Comparison of ENCODE assay signal across 28 cellular contexts in genomic region chr22:48722661-48723060, GRCh38.
"Had no signal": no experiment of that assay in that cellular context is flagged by ENCODE, and none has a peak within 500 bp of the region (broad histone marks: within the 10 kb centered on the region; RNA-seq: fewer than 3 reads in every experiment).

No MANE protein-coding gene starts in this region.

- H3K27ac Mint-ChIP-seq: activated B cell treated with CpG ODN at 0.5 μM for 24 hours; activated CD4-positive, alpha-beta memory T cell treated with anti-CD3 and anti-CD28 coated beads, Interleukin-2, amount 10 ng/mL, durations not matched to agents 7 days and 5 days; activated CD8-positive, alpha-beta memory T cell treated with anti-CD3 and anti-CD28 coated beads, Interleukin-2, amount 10 ng/mL, durations not matched to agents 7 days and 5 days; activated naive CD4-positive, alpha-beta T cell treated with anti-CD3 and anti-CD28 coated beads, Interleukin-2, amount 10 ng/mL, durations not matched to agents 7 days and 5 days; activated naive CD8-positive, alpha-beta T cell; activated naive CD8-positive, alpha-beta T cell treated with anti-CD3 and anti-CD28 coated beads, Interleukin-2, amount 50 U/mL, for 24 hours had no signal

- H3K4me3 ChIP-seq: K562 had no signal

- H3K4me3 Mint-ChIP-seq: activated B cell treated with CpG ODN at 0.5 μM for 24 hours; activated CD4-positive, alpha-beta memory T cell treated with anti-CD3 and anti-CD28 coated beads, Interleukin-2, amount 10 ng/mL, durations not matched to agents 7 days and 5 days; activated CD8-positive, alpha-beta memory T cell treated with anti-CD3 and anti-CD28 coated beads, Interleukin-2, amount 10 ng/mL, durations not matched to agents 7 days and 5 days; activated naive CD4-positive, alpha-beta T cell treated with anti-CD3 and anti-CD28 coated beads, Interleukin-2, amount 10 ng/mL, durations not matched to agents 7 days and 5 days; activated naive CD8-positive, alpha-beta T cell; activated naive CD8-positive, alpha-beta T cell treated with anti-CD3 and anti-CD28 coated beads, Interleukin-2, amount 50 U/mL, for 24 hours had no signal

- H3K27me3 ChIP-seq: brain microvascular endothelial cell had no signal

- FAIRE-seq: K562 had no signal

- H3K27ac ChIP-seq: brain microvascular endothelial cell, VCaP had no signal

- H3K36me3 ChIP-seq: brain microvascular endothelial cell had no signal

- ATAC-seq: activated CD8-positive, alpha-beta memory T cell treated with anti-CD3 and anti-CD28 coated beads, Interleukin-2, amount 10 ng/mL, durations not matched to agents 7 days and 5 days; activated naive CD8-positive, alpha-beta T cell treated with anti-CD3 and anti-CD28 coated beads, Interleukin-2, amount 50 U/mL, for 24 hours; K562; Panc1 had no signal

- H3K4me1 Mint-ChIP-seq: activated B cell treated with CpG ODN at 0.5 μM for 24 hours; activated CD4-positive, alpha-beta memory T cell treated with anti-CD3 and anti-CD28 coated beads, Interleukin-2, amount 10 ng/mL, durations not matched to agents 7 days and 5 days; activated naive CD4-positive, alpha-beta T cell treated with anti-CD3 and anti-CD28 coated beads, Interleukin-2, amount 10 ng/mL, durations not matched to agents 7 days and 5 days; activated naive CD8-positive, alpha-beta T cell treated with anti-CD3 and anti-CD28 coated beads, Interleukin-2, amount 50 U/mL, for 24 hours had no signal

- H3K9me3 Mint-ChIP-seq: activated CD4-positive, alpha-beta memory T cell treated with anti-CD3 and anti-CD28 coated beads, Interleukin-2, amount 10 ng/mL, durations not matched to agents 7 days and 5 days; activated naive CD4-positive, alpha-beta T cell treated with anti-CD3 and anti-CD28 coated beads, Interleukin-2, amount 10 ng/mL, durations not matched to agents 7 days and 5 days had no signal

- H3K36me3 Mint-ChIP-seq: activated CD8-positive, alpha-beta memory T cell treated with anti-CD3 and anti-CD28 coated beads, Interleukin-2, amount 10 ng/mL, durations not matched to agents 7 days and 5 days; activated naive CD4-positive, alpha-beta T cell treated with anti-CD3 and anti-CD28 coated beads, Interleukin-2, amount 10 ng/mL, durations not matched to agents 7 days and 5 days had no signal

- DNase-seq: activated B cell treated with CpG ODN at 0.5 μM for 24 hours; activated CD4-positive, alpha-beta memory T cell treated with anti-CD3 and anti-CD28 coated beads, Interleukin-2, amount 10 ng/mL, durations not matched to agents 7 days and 5 days; activated CD4-positive, alpha-beta T cell treated with anti-CD3 and anti-CD28 coated beads for 4 hours; activated CD4-positive, CD25-positive, alpha-beta regulatory T cell treated with anti-CD3 and anti-CD28 coated beads, Interleukin-2, amount 50 U/mL, for 72 hours; activated CD8-positive, alpha-beta memory T cell treated with anti-CD3 and anti-CD28 coated beads for 24 hours; activated CD8-positive, alpha-beta memory T cell treated with anti-CD3 and anti-CD28 coated beads, Interleukin-2, amount 10 ng/mL, durations not matched to agents 7 days and 5 days; activated CD8-positive, alpha-beta memory T cell treated with anti-CD3 and anti-CD28 coated beads, Interleukin-2, amount 50 U/mL, for 48 hours; activated effector memory CD4-positive, alpha-beta T cell treated with Interleukin-2 at 50 U/mL for 16 hours; activated naive CD4-positive, alpha-beta T cell treated with anti-CD3 and anti-CD28 coated beads, Interleukin-2, amount 10 ng/mL, durations not matched to agents 7 days and 5 days; activated naive CD8-positive, alpha-beta T cell treated with anti-CD3 and anti-CD28 coated beads, Interleukin-2, amount 50 U/mL, for 24 hours; activated T-cell treated with anti-CD3 and anti-CD28 coated beads, Interleukin-2, amount 50 U/mL, for 48 hours; anterior cingulate cortex; brain microvascular endothelial cell; NCI-H1092 treated with DMSO at 0.1 percent for 48 hours; NCI-H1417 treated with DMSO at 0.1 percent for 48 hours; NCI-H1694; NCI-H1930; NCI-H2081 treated with DMSO at 0.1 percent for 48 hours; NCI-H226; NCI-H524 treated with DMSO at 0.1 percent for 48 hours; SW 1271; T-helper 1 cell; T-helper 2 cell; T-helper 9 cell had no signal

- H3K27me3 Mint-ChIP-seq: activated B cell treated with CpG ODN at 0.5 μM for 24 hours; activated CD4-positive, alpha-beta memory T cell treated with anti-CD3 and anti-CD28 coated beads, Interleukin-2, amount 10 ng/mL, durations not matched to agents 7 days and 5 days; activated CD8-positive, alpha-beta memory T cell treated with anti-CD3 and anti-CD28 coated beads, Interleukin-2, amount 10 ng/mL, durations not matched to agents 7 days and 5 days; activated naive CD4-positive, alpha-beta T cell treated with anti-CD3 and anti-CD28 coated beads, Interleukin-2, amount 10 ng/mL, durations not matched to agents 7 days and 5 days had no signal
